ENCODE assay signal across 2 cellular contexts in genomic region chr3:474828-475227, GRCh38.
A peak's percentile ranks its signal among the peaks of the same experiment; 100 is the strongest.
TF ChIP-seq lines count a peak whose summit lies in the region.

No MANE protein-coding gene starts in this region.

TF ChIP-seq in HepG2, 621 proteins besides CTCF, POLR2A, EP300 and RAD21 (continued from another document):
- TF ChIP-seq ZHX1 (CRISPR knock-in tag; IDR thresholded peaks at IDR 0.05; ENCODE audit: low read depth) (no peak), ZNF430 (CRISPR knock-in tag; IDR thresholded peaks at IDR 0.05) (no peak), ZSCAN12 (CRISPR knock-in tag; IDR thresholded peaks at IDR 0.05) (no peak), ZNF138 (CRISPR knock-in tag; IDR thresholded peaks at IDR 0.05; ENCODE audit: low read depth) (no peak), HNF4A (CRISPR knock-in tag; IDR thresholded peaks at IDR 0.05) (no peak), CHD4 (IDR thresholded peaks at IDR 0.05; ENCODE audit: borderline replicate concordance, low read length) (no peak), MAFF (IDR thresholded peaks at IDR 0.05; ENCODE audit: low read depth, low read length) (peak; percentile 11; the same call in 1 of the 2 replicates), MAFK (conservative IDR thresholded peaks at IDR 0.05 in 1 of 2, IDR thresholded peaks at IDR 0.05 in 1 of 2; ENCODE audit: low read length in 2 of 2) (peak; percentile 28 to 46; a peak in 3 of 4 replicates), HNRNPLL (IDR thresholded peaks at IDR 0.05; ENCODE audit: low read depth, low read length, poor library complexity, severe bottlenecking) (no peak), NFYB (CRISPR knock-in tag; IDR thresholded peaks at IDR 0.05) (no peak), ZNF3 (CRISPR knock-in tag; IDR thresholded peaks at IDR 0.05) (no peak), NFE2L2 (IDR thresholded peaks at IDR 0.05; ENCODE audit: low read length) (peak; percentile 18; the same call in 1 of the 2 replicates), RBAK (CRISPR knock-in tag; IDR thresholded peaks at IDR 0.05) (no peak), HOXA3 (CRISPR knock-in tag; IDR thresholded peaks at IDR 0.05) (no peak)

TF ChIP-seq in H1, 55 proteins besides CTCF, POLR2A, EP300 and RAD21 (continued from another document):
- TF ChIP-seq E2F6 (IDR thresholded peaks at IDR 0.05), result no peak
- TF ChIP-seq CHD7 (IDR thresholded peaks at IDR 0.05; ENCODE audit: insufficient replicate concordance, low read length), result no peak
- TF ChIP-seq ASH2L (IDR thresholded peaks at IDR 0.05; ENCODE audit: low read length), result no peak
- TF ChIP-seq MAFK (IDR thresholded peaks at IDR 0.05; ENCODE audit: low read depth, low read length), result 0 out of 2 replicates have a peak, but pooled peaks have one; percentile 31
- TF ChIP-seq PHF8 (conservative IDR thresholded peaks at IDR 0.05; ENCODE audit: low read depth, low read length), result no peak
